In genomic region chr2:60674524-60675165, GRCh38 we compare ENCODE assay signal across 8 cellular contexts.
DNase-seq lines count a peak whose midpoint lies in the region; ATAC-seq and TF ChIP-seq lines count a peak whose summit lies in the region.

No MANE protein-coding gene starts in this region.

- no peaks in the 10 kb centered on the region for H3K9me2 ChIP-seq in SU-DHL-6 (replicated peaks; ENCODE audit: insufficient read depth, low read length)

- peaks cover 21% of the 10 kb centered on the region for H3K4me1 Mint-ChIP-seq in activated naive CD8-positive, alpha-beta T cell treated with anti-CD3 and anti-CD28 coated beads, Interleukin-2, amount 10 ng/mL, durations not matched to agents 7 days and 5 days

- in situ Hi-C loops in GM13976 (cut with MboI; ENCODE audit: low sequenced_read_pairs, unreplicated experiment), result no loop called here

- H3K9me3 ChIP-seq in SU-DHL-6 (ENCODE audit: insufficient read depth, low read length) (no peaks in the 10 kb centered on the region), heart left ventricle (no peaks in the 10 kb centered on the region)

- H2AFZ ChIP-seq in SU-DHL-6 (ENCODE audit: low read depth, low read length, severe bottlenecking), result no peak overlapping the region

- ATAC-seq in HG02678 (IDR thresholded peaks at IDR 0.05; ENCODE audit: unreplicated experiment) (peak; percentile 99), heart left ventricle (peak; percentile 89 to 95 (median 94))
- peak; percentile 99 for ATAC-seq in activated naive CD8-positive, alpha-beta T cell treated with anti-CD3 and anti-CD28 coated beads, Interleukin-2, amount 10 ng/mL, durations not matched to agents 7 days and 5 days (ENCODE audit: low read depth)

- no peaks in the 10 kb centered on the region for H4K20me1 ChIP-seq in SU-DHL-6 (ENCODE audit: low read depth, low read length)

- no peaks in the 10 kb centered on the region for H3K79me2 ChIP-seq in SU-DHL-6 (ENCODE audit: insufficient read depth, low read length)

- TF ChIP-seq POLR2A in heart left ventricle (IDR thresholded peaks at IDR 0.05), result no peak

- peaks cover 0 to 7% (median 0%) of the 10 kb centered on the region in 12 donors for H3K4me1 ChIP-seq in heart left ventricle

- no peak overlapping the region for H3K9ac ChIP-seq in SU-DHL-6 (ENCODE audit: low read length)

- 22 to 25% (median 24%) methylated on average over 9 of the region's 9 CpGs for WGBS in heart left ventricle, 4 donors

- H3K27me3 ChIP-seq in SU-DHL-6 (ENCODE audit: low read length) (no peaks in the 10 kb centered on the region), heart left ventricle (peaks cover 0 to 5% (median 0%) of the 10 kb centered on the region in 9 donors)

- DNase-seq in GM13976 (ENCODE audit: low spot score), result peak; percentile 89
- DNase-seq in NCI-H1092 treated with DMSO at 0.1 percent for 48 hours (lab: John Stamatoyannopoulos, UW), result peak; percentile 31
- DNase-seq in activated naive CD8-positive, alpha-beta T cell treated with anti-CD3 and anti-CD28 coated beads, Interleukin-2, amount 10 ng/mL, durations not matched to agents 7 days and 5 days, result peak; percentile 86
- peak; percentile 75 to 91 (median 84) for DNase-seq in heart left ventricle
- peak; percentile 63 for DNase-seq in putamen (ENCODE audit: low spot score)
- DNase-seq in NCI-H128 (lab: John Stamatoyannopoulos, UW; ENCODE audit: unreplicated experiment), result no peak

- H3K36me3 ChIP-seq in SU-DHL-6 (ENCODE audit: low read length), result no peaks in the 10 kb centered on the region
- H3K36me3 ChIP-seq in heart left ventricle, result no peaks in the 10 kb centered on the region

- H3K4me2 ChIP-seq in SU-DHL-6 (ENCODE audit: low read depth, low read length, poor library complexity, severe bottlenecking), result no peak overlapping the region

- peak; percentile 100 for TF ChIP-seq CTCF in GM13976 (IDR thresholded peaks at IDR 0.05; ENCODE audit: borderline replicate concordance, control extremely low read depth, extremely low read depth, insufficient read depth, missing control alignments)
- peak; percentile 85 for TF ChIP-seq CTCF in SU-DHL-6 (IDR thresholded peaks at IDR 0.05; ENCODE audit: insufficient read depth, low read length, poor library complexity, severe bottlenecking)
- TF ChIP-seq CTCF in heart left ventricle (IDR thresholded peaks at IDR 0.05), result peak; percentile 83 to 94 (median 87)

- H3K9me3 Mint-ChIP-seq in activated naive CD8-positive, alpha-beta T cell treated with anti-CD3 and anti-CD28 coated beads, Interleukin-2, amount 10 ng/mL, durations not matched to agents 7 days and 5 days, result no peaks in the 10 kb centered on the region

- no peak overlapping the region for H3K27ac Mint-ChIP-seq in activated naive CD8-positive, alpha-beta T cell treated with anti-CD3 and anti-CD28 coated beads, Interleukin-2, amount 10 ng/mL, durations not matched to agents 7 days and 5 days

- H3F3A ChIP-seq in SU-DHL-6 (ENCODE audit: insufficient read depth), result no peaks in the 10 kb centered on the region

- no peak overlapping the region for H3K4me3 Mint-ChIP-seq in activated naive CD8-positive, alpha-beta T cell treated with anti-CD3 and anti-CD28 coated beads, Interleukin-2, amount 10 ng/mL, durations not matched to agents 7 days and 5 days

- H3K4me3 ChIP-seq in SU-DHL-6 (ENCODE audit: insufficient read depth, low read length, poor library complexity, severe bottlenecking) (no peak overlapping the region), heart left ventricle (no peak overlapping the region)

- POLR2A ChIA-PET in activated naive CD8-positive, alpha-beta T cell treated with anti-CD3 and anti-CD28 coated beads, Interleukin-2, amount 10 ng/mL, durations not matched to agents 7 days and 5 days (lab: Charles Lee), result no interaction called here

- intact Hi-C loops in heart left ventricle (cut with DNase I), result loop anchor here in 1 of 10 donors (5.0 kb wide), 1 partner anchor 112 kb away; no protein-coding TSS in a partner anchor

- H3K27ac ChIP-seq in SU-DHL-6 (ENCODE audit: low read depth, low read length), result no peak overlapping the region
- H3K27ac ChIP-seq in heart left ventricle, result no peak overlapping the region

- H3K36me3 Mint-ChIP-seq in activated naive CD8-positive, alpha-beta T cell treated with anti-CD3 and anti-CD28 coated beads, Interleukin-2, amount 10 ng/mL, durations not matched to agents 7 days and 5 days, result no peaks in the 10 kb centered on the region

- H3K27me3 Mint-ChIP-seq in activated naive CD8-positive, alpha-beta T cell treated with anti-CD3 and anti-CD28 coated beads, Interleukin-2, amount 10 ng/mL, durations not matched to agents 7 days and 5 days, result peaks cover 5% of the 10 kb centered on the region
